In the genomic region with DNA sequence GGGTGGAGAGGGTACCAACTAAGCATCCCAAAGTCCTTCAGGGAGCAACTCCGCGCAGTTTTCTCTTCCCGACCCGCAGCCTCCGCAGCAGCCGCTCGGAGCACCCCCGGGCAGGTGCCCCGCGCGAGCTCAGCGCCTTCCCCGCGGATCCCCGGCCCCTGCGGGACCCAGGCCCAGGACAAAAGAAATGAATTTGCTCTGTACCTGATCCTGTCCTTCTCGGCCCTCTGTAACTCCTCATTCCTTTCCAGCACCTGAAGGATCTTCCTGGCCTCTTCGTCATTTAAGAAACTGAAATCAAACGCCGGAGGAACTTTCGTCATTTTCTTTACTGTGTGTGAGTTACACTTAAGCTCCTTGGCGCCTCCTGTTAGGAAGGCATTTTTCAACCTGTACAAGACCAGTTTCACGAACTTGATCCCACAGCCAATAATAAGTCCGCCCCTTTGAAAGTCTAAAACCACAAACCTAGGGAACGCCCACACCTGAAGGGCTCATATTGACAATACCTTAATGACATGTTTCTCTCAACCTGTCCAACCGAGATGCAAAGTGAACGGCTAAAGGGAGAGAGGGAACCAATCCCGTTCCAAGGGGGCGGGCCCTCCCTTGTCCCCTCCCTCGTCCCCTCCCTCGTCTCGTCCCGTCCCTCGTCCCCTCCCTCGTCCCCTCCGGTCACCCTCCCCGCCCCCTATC, we compare ENCODE assay signal across 1 cellular context.
A peak's percentile ranks its signal among the peaks of the same experiment; 100 is the strongest.
TF ChIP-seq lines count a peak whose summit lies in the region.

A gene with protein sequence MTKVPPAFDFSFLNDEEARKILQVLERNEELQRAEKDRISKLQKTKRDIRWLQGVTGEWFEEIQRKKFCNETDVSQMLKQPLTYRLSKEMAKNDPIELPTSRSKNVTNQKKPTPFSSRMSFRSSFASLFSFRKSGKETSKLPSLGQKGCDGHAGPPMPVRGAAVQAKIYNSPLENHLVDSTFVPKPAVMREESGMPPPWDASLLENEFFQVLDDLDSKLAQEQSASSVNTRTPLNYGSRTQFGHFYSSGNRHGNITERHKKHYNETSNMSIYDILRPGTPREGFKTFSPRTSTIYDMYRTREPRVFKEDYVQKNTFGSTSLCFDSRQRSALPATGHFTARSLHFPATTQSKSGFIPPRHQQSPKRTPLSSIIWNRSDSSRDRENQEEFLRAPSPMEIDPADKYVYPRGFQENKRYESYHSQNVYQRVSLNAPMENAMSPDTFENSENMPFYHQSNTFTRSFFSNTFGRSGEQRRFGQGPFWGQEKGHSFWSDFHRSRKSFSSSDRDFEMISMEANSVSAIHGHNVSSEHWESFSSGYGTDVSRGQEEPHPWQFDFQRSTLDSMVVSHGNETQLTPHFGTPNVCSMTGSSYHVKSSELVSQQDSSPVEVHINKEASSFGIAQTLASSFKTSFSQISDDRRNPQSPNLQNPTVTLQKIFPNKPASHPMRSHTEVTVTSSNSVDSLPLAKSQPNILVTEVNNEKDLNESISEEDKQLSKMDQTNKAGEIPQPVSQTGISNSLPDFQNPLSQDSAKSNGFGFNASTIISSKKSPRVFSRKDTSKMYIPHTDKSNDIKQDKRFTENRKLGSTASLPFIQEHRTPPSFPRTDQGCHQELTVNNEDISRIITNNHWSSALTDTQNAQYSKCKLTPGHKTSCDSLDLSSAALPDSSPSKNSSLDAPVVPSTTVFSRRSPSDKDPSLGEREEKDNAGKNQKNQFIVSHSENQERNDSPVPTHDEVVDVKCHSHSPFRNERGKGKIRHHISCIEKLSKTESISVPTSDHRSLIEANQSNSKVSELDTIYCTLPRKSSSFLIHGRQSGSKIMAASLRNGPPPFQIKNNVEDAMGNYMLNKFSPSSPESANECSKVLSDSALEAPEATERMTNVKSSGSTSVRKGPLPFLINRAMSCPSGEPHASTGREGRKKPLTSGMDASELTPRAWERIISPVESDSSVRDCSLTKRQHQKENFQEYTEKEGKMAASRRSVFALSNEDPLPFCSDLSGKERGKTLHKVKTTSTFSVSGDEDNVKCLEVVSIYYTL (N-terminal part only) (minus strand): TSS at position 555 of the 696 bp plus-strand sequence. CDS start 232 bp downstream, at position 323.

TF ChIP-seq in GM23338, 12 proteins besides CTCF, POLR2A, EP300 and RAD21:
- TF ChIP-seq ZNF114 (CRISPR knock-in tag; IDR thresholded peaks at IDR 0.05) (no peak), POLR2AphosphoS5 (IDR thresholded peaks at IDR 0.05; ENCODE audit: low read depth) (peak; percentile 58)
